ENCODE assay signal across 22 cellular contexts in genomic region chr2:232385058-232385457, GRCh38. TPM values are rescaled to one million over a fixed set of nuclear protein-coding genes. Genes with fewer than 3 reads are reported as not detected.
"Had no signal": no experiment of that assay in that cellular context is flagged by ENCODE, and none has a peak within 500 bp of the region (broad histone marks: within the 10 kb centered on the region; RNA-seq: fewer than 3 reads in every experiment).

No MANE protein-coding gene starts in this region.

RNA-seq across cellular contexts. Expression of gene ALPP, which starts 6.5 kb away (rescaled TPM):
- total RNA-seq: chondrocyte; endodermal cell; esophagus mucosa; foreskin keratinocyte; gastroesophageal sphincter; heart left ventricle; kidney epithelial cell; left cardiac atrium; lower leg skin; mammary epithelial cell; mesenteric fat pad; naive thymus-derived CD8-positive, alpha-beta T cell; psoas muscle; renal cortical epithelial cell; right cardiac atrium; sigmoid colon; skeletal muscle tissue; spleen; thoracic aorta; tibial nerve; ureter had no signal
- polyA plus RNA-seq: foreskin keratinocyte; heart left ventricle; naive thymus-derived CD8-positive, alpha-beta T cell; ovary; psoas muscle; right cardiac atrium; spleen had no signal

RNA-seq across cellular contexts. Expression of gene ALPG, which starts 21.6 kb away (rescaled TPM):
- total RNA-seq: chondrocyte; endodermal cell; esophagus mucosa; foreskin keratinocyte; gastroesophageal sphincter; heart left ventricle; kidney epithelial cell; left cardiac atrium; lower leg skin; mammary epithelial cell; mesenteric fat pad; naive thymus-derived CD8-positive, alpha-beta T cell; psoas muscle; renal cortical epithelial cell; right cardiac atrium; sigmoid colon; skeletal muscle tissue; spleen; thoracic aorta; tibial nerve; ureter had no signal
- polyA plus RNA-seq: foreskin keratinocyte; heart left ventricle; naive thymus-derived CD8-positive, alpha-beta T cell; psoas muscle; right cardiac atrium; spleen had no signal
